In the genomic region with DNA sequence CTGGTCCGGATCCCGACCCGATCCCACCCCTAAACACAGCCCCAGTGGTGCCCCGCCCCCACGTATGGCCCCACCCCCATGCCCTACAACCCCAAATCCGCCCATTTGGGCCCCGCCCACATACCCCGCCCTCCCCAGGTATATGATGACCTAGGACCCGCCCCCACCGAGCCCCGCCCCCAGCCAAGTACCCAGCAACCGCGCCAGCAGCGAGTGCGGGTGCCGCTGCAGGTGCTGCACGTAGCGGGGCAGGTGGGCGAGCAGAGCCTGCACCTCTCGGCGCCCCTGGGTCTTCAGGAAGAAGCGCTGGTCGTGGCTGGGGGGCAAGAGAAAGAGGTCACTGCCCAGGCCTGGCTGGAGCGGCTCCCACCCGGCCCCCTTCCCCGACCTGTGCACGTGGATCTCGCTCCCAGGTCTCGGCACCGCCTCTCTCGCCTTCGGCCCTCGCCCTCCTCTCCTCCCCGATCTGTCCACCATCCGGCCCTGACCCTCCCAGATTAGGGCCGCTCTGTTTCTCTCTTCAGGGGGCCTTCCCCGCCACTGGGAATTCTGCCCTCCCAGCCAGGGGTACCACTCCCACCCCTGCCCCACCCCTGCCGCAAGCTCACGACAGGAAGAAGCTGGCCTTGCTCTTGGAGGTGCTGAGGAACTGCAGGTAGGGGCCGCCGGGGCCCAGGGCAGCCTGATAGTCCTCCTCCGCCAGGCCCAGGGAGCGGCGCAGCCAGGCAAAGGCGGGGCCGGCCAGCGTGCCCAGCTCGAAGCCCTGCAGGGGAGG, we compare ENCODE assay signal across 8 cellular contexts. TPM values are rescaled to one million over a fixed set of nuclear protein-coding genes. Genes with fewer than 3 reads are reported as not detected.
DNase-seq lines count a peak whose midpoint lies in the region; TF ChIP-seq lines count a peak whose summit lies in the region.

No MANE protein-coding gene starts in this region.

- no peak for TF ChIP-seq CTCF in BE2C (IDR thresholded peaks at IDR 0.05; ENCODE audit: low read depth, low read length)

- POLR2A ChIA-PET in CD4-positive, alpha-beta memory T cell (lab: Charles Lee; ENCODE audit: partially characterized antibody), result interaction anchor here (1.0 to 2.2 kb wide), 5 partner anchors 10 to 477 kb away, joined by 3 to 12 read pairs (median 4); a partner anchor contains a TSS

- DNase-seq in CD4-positive, alpha-beta memory T cell, result peak; percentile 56 to 90 (median 63)
- DNase-seq in NCI-H774 (lab: John Stamatoyannopoulos, UW) (peak; percentile 79), kidney tubule cell (ENCODE audit: low spot score) (peak; percentile 51), GM19238 (ENCODE audit: insufficient read length, low spot score) (no peak), hepatic stellate cell (ENCODE audit: low spot score) (no peak), BE2C (no peak)
- DNase-seq in activated naive CD4-positive, alpha-beta T cell treated with anti-CD3 and anti-CD28 coated beads for 36 hours, result peak; percentile 85
- peak; percentile 57 to 60 for DNase-seq in stimulated activated CD8-positive, alpha-beta memory T cell treated with anti-CD3 and anti-CD28 coated beads, Interleukin-4, amount 100 ng/mL, for 4 hours (ENCODE audit: low read depth in 2 of 2, low spot score in 1 of 2)

- H3K9me3 Mint-ChIP-seq in CD4-positive, alpha-beta memory T cell, result peaks cover 0 to 8% (median 0%) of the 10 kb centered on the region in 8 donors
- no peaks in the 10 kb centered on the region for H3K9me3 Mint-ChIP-seq in activated naive CD4-positive, alpha-beta T cell treated with anti-CD3 and anti-CD28 coated beads for 36 hours

- no peaks in the 10 kb centered on the region for H3K9me3 ChIP-seq in CD4-positive, alpha-beta memory T cell (ENCODE audit: control insufficient read depth in 1 of 2, low read length in 2 of 2)
- no peaks in the 10 kb centered on the region for H3K9me3 ChIP-seq in BE2C

- H3K36me3 Mint-ChIP-seq in CD4-positive, alpha-beta memory T cell, result no peaks in the 10 kb centered on the region
- no peaks in the 10 kb centered on the region for H3K36me3 Mint-ChIP-seq in activated naive CD4-positive, alpha-beta T cell treated with anti-CD3 and anti-CD28 coated beads for 36 hours (ENCODE audit: low read depth)

- no peak overlapping the region for H3K27ac ChIP-seq in CD4-positive, alpha-beta memory T cell (ENCODE audit: low read depth, low read length)

- H3K36me3 ChIP-seq in CD4-positive, alpha-beta memory T cell (ENCODE audit: insufficient read depth, low read length), result no peaks in the 10 kb centered on the region
- no peaks in the 10 kb centered on the region for H3K36me3 ChIP-seq in BE2C

- H3K4me3 Mint-ChIP-seq in CD4-positive, alpha-beta memory T cell, result peak overlapping the region; percentile 35 to 80 (median 74)
- H3K4me3 Mint-ChIP-seq in activated naive CD4-positive, alpha-beta T cell treated with anti-CD3 and anti-CD28 coated beads for 36 hours, result peak overlapping the region; percentile 63

- intact Hi-C loops in CD4-positive, alpha-beta memory T cell (cut with micrococcal nuclease), result no loop called here
- intact Hi-C loops in activated naive CD4-positive, alpha-beta T cell treated with anti-CD3 and anti-CD28 coated beads for 36 hours (cut with micrococcal nuclease), result no loop called here

- peaks cover 51% of the 10 kb centered on the region for H3K4me1 ChIP-seq in CD4-positive, alpha-beta memory T cell (ENCODE audit: insufficient read depth, low read length)
- H3K4me1 ChIP-seq in BE2C, result peaks cover 9% of the 10 kb centered on the region

- peaks cover 16 to 30% (median 23%) of the 10 kb centered on the region in 4 donors for H3K4me1 Mint-ChIP-seq in CD4-positive, alpha-beta memory T cell
- H3K4me1 Mint-ChIP-seq in activated naive CD4-positive, alpha-beta T cell treated with anti-CD3 and anti-CD28 coated beads for 36 hours (ENCODE audit: low read depth), result peaks cover 20% of the 10 kb centered on the region

- peak overlapping the region in 3 of 7 donors; percentile 16 to 72 (median 66) for H3K27ac Mint-ChIP-seq in CD4-positive, alpha-beta memory T cell
- no peak overlapping the region for H3K27ac Mint-ChIP-seq in activated naive CD4-positive, alpha-beta T cell treated with anti-CD3 and anti-CD28 coated beads for 36 hours

- H3K4me3 ChIP-seq in CD4-positive, alpha-beta memory T cell (ENCODE audit: low read length in 2 of 2), result peak overlapping the region in 1 of 2 donors; percentile 52
- H3K4me3 ChIP-seq in BE2C (ENCODE audit: low read depth, low read length), result no peak overlapping the region

- no peaks in the 10 kb centered on the region for H3K27me3 ChIP-seq in CD4-positive, alpha-beta memory T cell (ENCODE audit: insufficient read depth, low read length)
- H3K27me3 ChIP-seq in BE2C, result no peaks in the 10 kb centered on the region

- CTCF ChIA-PET in CD4-positive, alpha-beta memory T cell (lab: Charles Lee; ENCODE audit: partially characterized antibody), result interaction anchor here (1.0 kb wide), 1 partner anchor 193 kb away, joined by 3 read pairs; a partner anchor contains a TSS
- CTCF ChIA-PET in activated naive CD4-positive, alpha-beta T cell treated with anti-CD3 and anti-CD28 coated beads for 36 hours (lab: Charles Lee), result interaction anchor here (1.0 to 3.7 kb wide), 3 partner anchors 16 to 190 kb away, joined by 3 to 18 read pairs (median 7); no protein-coding TSS in a partner anchor

- H3K27me3 Mint-ChIP-seq in CD4-positive, alpha-beta memory T cell, result peaks cover 2 to 3% of the 10 kb centered on the region in 2 donors
- peaks cover 7% of the 10 kb centered on the region for H3K27me3 Mint-ChIP-seq in activated naive CD4-positive, alpha-beta T cell treated with anti-CD3 and anti-CD28 coated beads for 36 hours (ENCODE audit: low read depth)

RNA-seq across cellular contexts. Expression of a gene that starts 2.9 kb away (rescaled TPM):
- total RNA-seq in CD4-positive, alpha-beta memory T cell, result 1 to 10 TPM in 1 of 2 experiments, under 1 TPM in 1; 0.72 to 1.8 TPM
- polyA plus RNA-seq in CD4-positive, alpha-beta memory T cell, result under 1 TPM; 0.26 to 0.79 TPM
- total RNA-seq in activated naive CD4-positive, alpha-beta T cell treated with anti-CD3 and anti-CD28 coated beads for 36 hours, result 1 to 10 TPM; 1.1 to 1.8 TPM
- 0.74 TPM for polyA plus RNA-seq in BE2C (2012; ENCODE audit: insufficient read depth, insufficient read length, low read depth)

RNA-seq across cellular contexts. Expression of a gene that starts 10.0 kb away (rescaled TPM):
- total RNA-seq in CD4-positive, alpha-beta memory T cell, result 10 to 100 TPM; 37.0 to 39.7 TPM
- polyA plus RNA-seq in CD4-positive, alpha-beta memory T cell, result 10 to 100 TPM; 41.0 to 43.1 TPM
- 10 to 100 TPM; 41.6 to 43.4 TPM for total RNA-seq in activated naive CD4-positive, alpha-beta T cell treated with anti-CD3 and anti-CD28 coated beads for 36 hours
- polyA plus RNA-seq in BE2C (2012; ENCODE audit: insufficient read depth, insufficient read length, low read depth), result 137 TPM

RNA-seq across cellular contexts. Expression of a gene that starts 10.8 kb away (rescaled TPM):
- 10 to 100 TPM; 35.7 to 38.1 TPM for total RNA-seq in CD4-positive, alpha-beta memory T cell
- 10 to 100 TPM; 10.2 to 18.5 TPM for polyA plus RNA-seq in CD4-positive, alpha-beta memory T cell
- total RNA-seq in activated naive CD4-positive, alpha-beta T cell treated with anti-CD3 and anti-CD28 coated beads for 36 hours, result 10 to 100 TPM; 22.3 to 24.6 TPM
- polyA plus RNA-seq in BE2C (2012; ENCODE audit: insufficient read depth, insufficient read length, low read depth), result 39.4 TPM

RNA-seq across cellular contexts. Expression of a gene that starts 28.2 kb away (rescaled TPM):
- 100 to 1,000 TPM; 125 to 127 TPM for total RNA-seq in CD4-positive, alpha-beta memory T cell
- polyA plus RNA-seq in CD4-positive, alpha-beta memory T cell, result 10 to 100 TPM; 45.2 to 45.6 TPM
- 10 to 100 TPM; 28.7 to 29.1 TPM for total RNA-seq in activated naive CD4-positive, alpha-beta T cell treated with anti-CD3 and anti-CD28 coated beads for 36 hours
- polyA plus RNA-seq in BE2C (2012; ENCODE audit: insufficient read depth, insufficient read length, low read depth), result 40.4 TPM

RNA-seq across cellular contexts. Expression of a gene that starts 50.2 kb away (rescaled TPM):
- 10 to 100 TPM; 58.1 to 62.7 TPM for total RNA-seq in CD4-positive, alpha-beta memory T cell
- polyA plus RNA-seq in CD4-positive, alpha-beta memory T cell, result under 1 TPM in 1 of 2 donors, not detected in 1; 0.53 TPM
- total RNA-seq in activated naive CD4-positive, alpha-beta T cell treated with anti-CD3 and anti-CD28 coated beads for 36 hours, result 10 to 100 TPM; 11.8 to 11.9 TPM
- 236 TPM for polyA plus RNA-seq in BE2C (2012; ENCODE audit: insufficient read depth, insufficient read length, low read depth)

Comparison
In these comparisons a context has a peak if more than half of its experiments do, and no peak if none do; other contexts are left out.
1. DNase-seq: peak in CD4-positive, alpha-beta memory T cell (5 of 5), NCI-H774 (single experiment), activated naive CD4-positive, alpha-beta T cell treated with anti-CD3 and anti-CD28 coated beads for 36 hours (single experiment), kidney tubule cell (single experiment) and stimulated activated CD8-positive, alpha-beta memory T cell treated with anti-CD3 and anti-CD28 coated beads, Interleukin-4, amount 100 ng/mL, for 4 hours (2 of 2); none in GM19238 (single experiment), hepatic stellate cell (single experiment) and BE2C (single experiment).